In the genomic region with DNA sequence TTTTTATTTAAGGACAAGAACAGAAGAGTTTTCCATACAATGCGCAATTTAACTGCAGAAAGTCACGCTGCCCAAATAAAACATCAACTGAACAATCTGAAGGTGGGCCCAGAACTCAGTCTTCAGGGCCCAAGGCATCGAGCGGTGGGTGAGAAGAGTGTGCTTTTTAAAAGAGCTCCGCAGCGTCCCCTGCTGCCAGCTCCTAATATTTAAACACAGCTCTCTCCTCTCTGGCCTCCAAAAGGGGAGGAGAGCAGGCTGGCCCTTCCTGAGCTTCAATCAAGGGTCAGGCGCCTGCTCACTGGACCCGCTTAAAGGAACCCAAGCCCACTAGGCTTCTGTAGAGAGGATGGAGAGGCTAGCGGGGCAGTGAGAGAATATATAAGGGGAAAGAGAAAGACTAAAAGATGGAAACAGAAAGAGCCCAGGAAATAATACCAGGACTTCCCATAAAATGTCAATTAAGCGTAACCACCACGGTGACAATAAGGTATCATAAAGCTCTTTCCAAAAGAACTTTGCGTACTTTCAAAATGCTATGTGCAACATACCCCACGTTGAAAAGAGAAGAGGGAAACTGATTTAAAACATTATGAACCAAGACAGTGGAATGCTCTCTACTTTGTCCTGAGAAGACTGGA, we compare ENCODE assay signal across 8 cellular contexts. TPM values are rescaled to one million over a fixed set of nuclear protein-coding genes. Genes with fewer than 3 reads are reported as not detected.
DNase-seq lines count a peak whose midpoint lies in the region; ATAC-seq and TF ChIP-seq lines count a peak whose summit lies in the region.

No MANE protein-coding gene starts in this region.

- H3K27ac ChIP-seq in IMR-90 (ENCODE audit: insufficient read depth, low read length) (no peak overlapping the region), tibial nerve (peak overlapping the region; percentile 83 to 98 (median 95))

- peak overlapping the region; percentile 26 for H3K27ac Mint-ChIP-seq in Calu3 (ENCODE audit: unreplicated experiment)
- peak overlapping the region; percentile 68 for H3K27ac Mint-ChIP-seq in activated naive CD4-positive, alpha-beta T cell treated with anti-CD3 and anti-CD28 coated beads for 36 hours

- H3K56ac ChIP-seq in IMR-90 (ENCODE audit: extremely low read depth, insufficient read depth, low read length), result no peak overlapping the region

- 67% methylated on average over 3 of the region's 13 CpGs; no CpG with 5 or more reads in 1 of the 2 experiments for WGBS in IMR-90 (ENCODE audit: extremely low coverage in 2 of 2, insufficient read length in 1 of 2), 2 experiments
- WGBS in tibial nerve, 2 donors, result 19 to 21% methylated on average over 13 of the region's 13 CpGs

- no peak overlapping the region for H2BK15ac ChIP-seq in IMR-90 (ENCODE audit: low read depth, low read length)

- peaks cover 21% of the 10 kb centered on the region for H4K20me1 ChIP-seq in IMR-90 (ENCODE audit: insufficient read depth, low read length)

- H3K4me1 Mint-ChIP-seq in Calu3 (ENCODE audit: low read depth, unreplicated experiment), result peaks cover 29% of the 10 kb centered on the region
- H3K4me1 Mint-ChIP-seq in activated naive CD4-positive, alpha-beta T cell treated with anti-CD3 and anti-CD28 coated beads for 36 hours (ENCODE audit: low read depth), result peaks cover 68% of the 10 kb centered on the region

- peaks cover 18% of the 10 kb centered on the region for H3K4me1 ChIP-seq in IMR-90 (ENCODE audit: control insufficient read depth, insufficient read depth, low read length)
- peaks cover 7 to 72% (median 66%) of the 10 kb centered on the region in 4 donors for H3K4me1 ChIP-seq in tibial nerve

- no peaks in the 10 kb centered on the region; the same call in 1 of the 2 replicates for H3K9me1 ChIP-seq in IMR-90 (ENCODE audit: insufficient read depth, low read length)

- TF ChIP-seq POLR2A in IMR-90 (IDR thresholded peaks at IDR 0.05; ENCODE audit: low read depth, low read length), result no peak
- TF ChIP-seq POLR2A in tibial nerve (IDR thresholded peaks at IDR 0.05), result peak; percentile 74 to 75

- no peak overlapping the region for H3K4ac ChIP-seq in IMR-90 (ENCODE audit: low read depth, low read length)

- H3K14ac ChIP-seq in IMR-90 (replicated peaks; ENCODE audit: low read depth, low read length), result no peak overlapping the region

- no peak overlapping the region for H2AK5ac ChIP-seq in IMR-90 (ENCODE audit: low read depth, low read length)

- H3K4me3 ChIP-seq in IMR-90 (ENCODE audit: insufficient read depth, low read depth, low read length) (no peak overlapping the region), tibial nerve (peak overlapping the region in 3 of 4 donors; percentile 83 to 87 (median 84))

- no peaks in the 10 kb centered on the region for H3K36me3 ChIP-seq in IMR-90 (ENCODE audit: control insufficient read depth, insufficient read depth, low read length)
- no peaks in the 10 kb centered on the region for H3K36me3 ChIP-seq in tibial nerve

- peaks cover 15% of the 10 kb centered on the region for H3K36me3 Mint-ChIP-seq in Calu3 (ENCODE audit: insufficient read depth, unreplicated experiment)
- peaks cover 1% of the 10 kb centered on the region for H3K36me3 Mint-ChIP-seq in activated naive CD4-positive, alpha-beta T cell treated with anti-CD3 and anti-CD28 coated beads for 36 hours (ENCODE audit: low read depth)

- peak overlapping the region; percentile 51 for H3K4me3 Mint-ChIP-seq in Calu3 (ENCODE audit: low read depth, unreplicated experiment)
- peak overlapping the region; percentile 52 for H3K4me3 Mint-ChIP-seq in activated naive CD4-positive, alpha-beta T cell treated with anti-CD3 and anti-CD28 coated beads for 36 hours

- H3K9me3 ChIP-seq in IMR-90 (ENCODE audit: control insufficient read depth, insufficient read depth, low read length) (no peaks in the 10 kb centered on the region), tibial nerve (no peaks in the 10 kb centered on the region)

- H2AK9ac ChIP-seq in IMR-90 (replicated peaks; ENCODE audit: low read depth, low read length, poor library complexity), result no peak overlapping the region

- no peak overlapping the region for H4K5ac ChIP-seq in IMR-90 (ENCODE audit: low read depth, low read length)

- H2BK5ac ChIP-seq in IMR-90 (ENCODE audit: low read depth, low read length, poor library complexity, severe bottlenecking), result no peak overlapping the region

- intact Hi-C loops in Calu3 (cut with micrococcal nuclease; ENCODE audit: unreplicated experiment) (loop anchor here (1.0 to 10.0 kb wide), 4 partner anchors 34 to 211 kb away; no protein-coding TSS in a partner anchor), IMR-90 (cut with micrococcal nuclease) (loop anchor here (1.0 to 5.0 kb wide), 7 partner anchors 39 to 749 kb away; partner anchors contain the start of gene OAT)
- intact Hi-C loops in activated naive CD4-positive, alpha-beta T cell treated with anti-CD3 and anti-CD28 coated beads for 36 hours (cut with micrococcal nuclease), result loop anchor here (1.0 to 5.0 kb wide), 14 partner anchors 8 to 744 kb away; partner anchors contain the start of gene LHPP

- no peaks in the 10 kb centered on the region for H3K9me3 Mint-ChIP-seq in Calu3 (ENCODE audit: low read depth, unreplicated experiment)
- H3K9me3 Mint-ChIP-seq in activated naive CD4-positive, alpha-beta T cell treated with anti-CD3 and anti-CD28 coated beads for 36 hours, result no peaks in the 10 kb centered on the region

- in situ Hi-C loops in IMR-90 (cut with MboI; ENCODE audit: low sequenced_read_pairs), result loop anchor here (5.0 kb wide), 1 partner anchor 204 kb away; no protein-coding TSS in a partner anchor

- TF ChIP-seq EP300 in tibial nerve (IDR thresholded peaks at IDR 0.05), result peak; percentile 17 to 87

- ATAC-seq in GM21360 (IDR thresholded peaks at IDR 0.05; ENCODE audit: unreplicated experiment) (peak; percentile 40), IMR-90 (ENCODE audit: low read depth) (peak; percentile 28)

- BruUV-seq in Calu3 (replicated peaks; lab: Mats Ljungman, UMichigan), result no TSS peak
- no TSS peak for BruUV-seq in IMR-90 (replicated peaks; lab: Mats Ljungman, UMichigan)

- no peak overlapping the region for H3K4me2 ChIP-seq in IMR-90 (ENCODE audit: low read depth, low read length)

- no peaks in the 10 kb centered on the region for H3K27me3 Mint-ChIP-seq in Calu3 (ENCODE audit: unreplicated experiment)
- peaks cover 2% of the 10 kb centered on the region for H3K27me3 Mint-ChIP-seq in activated naive CD4-positive, alpha-beta T cell treated with anti-CD3 and anti-CD28 coated beads for 36 hours (ENCODE audit: low read depth)

- no peak overlapping the region for H3K9ac ChIP-seq in IMR-90 (ENCODE audit: low read depth, low read length)

- no peak overlapping the region for H2BK20ac ChIP-seq in IMR-90 (ENCODE audit: low read depth, low read length)

- peaks cover 3 to 44% of the 10 kb centered on the region in 2 experiments for H3K79me1 ChIP-seq in IMR-90 (ENCODE audit: low read depth in 1 of 2, low read length in 2 of 2)

- TF ChIP-seq CTCF in Calu3 (IDR thresholded peaks at IDR 0.05; ENCODE audit: unreplicated experiment), result peak; percentile 73
- peak; percentile 82 for TF ChIP-seq CTCF in IMR-90 (conservative IDR thresholded peaks at IDR 0.05; ENCODE audit: low read depth, low read length)
- TF ChIP-seq CTCF in tibial nerve (IDR thresholded peaks at IDR 0.05), result peak; percentile 81 to 96 (median 91)

- POLR2A ChIA-PET in IMR-90 (lab: Charles Lee; ENCODE audit: unreplicated experiment), result no interaction called here

- H2AFZ ChIP-seq in IMR-90 (replicated peaks; ENCODE audit: low read length, poor library complexity), result no peak overlapping the region

- no peak overlapping the region for H2BK120ac ChIP-seq in IMR-90 (ENCODE audit: low read depth, low read length)

- H3K27me3 ChIP-seq in IMR-90 (ENCODE audit: control insufficient read depth, insufficient read depth, low read length) (no peaks in the 10 kb centered on the region), tibial nerve (no peaks in the 10 kb centered on the region)

- no peak overlapping the region for H4K8ac ChIP-seq in IMR-90 (ENCODE audit: low read depth in 2 of 2, low read length in 2 of 2)

- DNase-seq in Calu3 (peak; percentile 70), IMR-90 (peak; percentile 64), SHP77 (lab: John Stamatoyannopoulos, UW) (peak; percentile 71 to 74), foreskin melanocyte (peak; percentile 85), occipital lobe (lab: John Stamatoyannopoulos, UW) (peak; percentile 80), tibial nerve (ENCODE audit: low spot score in 2 of 2) (peak; percentile 80 to 92)
- peak; percentile 84 for DNase-seq in activated naive CD4-positive, alpha-beta T cell treated with anti-CD3 and anti-CD28 coated beads for 36 hours

- CTCF ChIA-PET in Calu3 (lab: Charles Lee) (interaction anchor here (0.6 to 1.9 kb wide), 13 partner anchors 23 to 314 kb away, joined by 3 to 15 read pairs (median 4); partner anchors contain the start of gene EEF1AKMT2), IMR-90 (lab: Yijun Ruan, JAX) (interaction anchor here (0.6 to 2.4 kb wide), 12 partner anchors 18 to 211 kb away, joined by 3 to 12 read pairs (median 4); no protein-coding TSS in a partner anchor)
- CTCF ChIA-PET in activated naive CD4-positive, alpha-beta T cell treated with anti-CD3 and anti-CD28 coated beads for 36 hours (lab: Charles Lee), result interaction anchor here (0.6 to 5.2 kb wide), 44 partner anchors 8 to 247 kb away, joined by 3 to 138 read pairs (median 6); partner anchors contain the start of gene ABRAXAS2

- no peak overlapping the region for H4K91ac ChIP-seq in IMR-90 (ENCODE audit: insufficient read depth, low read depth, low read length)

- H3K18ac ChIP-seq in IMR-90 (ENCODE audit: low read depth, low read length), result no peak overlapping the region

- dilution Hi-C loops in IMR-90 (cut with HindIII; ENCODE audit: low sequenced_read_pairs, unreplicated experiment), result no loop called here

- peak; percentile 76 for TF ChIP-seq RAD21 in IMR-90 (IDR thresholded peaks at IDR 0.05; ENCODE audit: low read length)

- no peak overlapping the region for H3K23ac ChIP-seq in IMR-90 (ENCODE audit: low read depth, low read length)

TF ChIP-seq in IMR-90, 13 proteins besides CTCF, POLR2A, EP300 and RAD21 (continues in another document):
- no peak for TF ChIP-seq CEBPB (IDR thresholded peaks at IDR 0.05; ENCODE audit: low read depth, low read length)

RNA-seq across cellular contexts. Expression of gene FAM53B, which starts 2.8 kb away (rescaled TPM):
- total RNA-seq in Calu3 (2022), result 11.2 and 12.5 TPM in 2 replicates
- total RNA-seq in IMR-90 (2012; rRNA removed), result 5.3 and 5.7 TPM in 2 replicates
- 3.8 and 5.0 TPM in 2 replicates for polyA plus RNA-seq in IMR-90 (2012; rRNA removed)
- 2.5 and 4.1 TPM in 2 replicates for polyA plus RNA-seq in IMR-90 (2012; cell fraction: cytosol; rRNA removed)
- polyA plus RNA-seq in IMR-90 (2012; cell fraction: nucleus; rRNA removed; ENCODE audit: low replicate concordance), result 7.0 and 12.4 TPM in 2 replicates
- 10 to 100 TPM; 11.8 to 11.9 TPM for total RNA-seq in activated naive CD4-positive, alpha-beta T cell treated with anti-CD3 and anti-CD28 coated beads for 36 hours
- 35.1 TPM for total RNA-seq in occipital lobe
- 10 to 100 TPM; 60.8 to 84.8 (median 78.8) TPM for total RNA-seq in tibial nerve

RNA-seq across cellular contexts. Expression of gene EEF1AKMT2, which starts 50.3 kb away (rescaled TPM):
- total RNA-seq in Calu3 (2022) (13.0 and 13.2 TPM in 2 replicates), IMR-90 (2012; rRNA removed) (9.7 and 22.8 TPM in 2 replicates), occipital lobe (53.8 TPM), tibial nerve (10 to 100 TPM; 10.0 to 18.4 (median 13.2) TPM)
- 9.5 and 12.7 TPM in 2 replicates for polyA plus RNA-seq in IMR-90 (2012; rRNA removed)
- 3.4 and 3.9 TPM in 2 replicates for polyA plus RNA-seq in IMR-90 (2012; cell fraction: cytosol; rRNA removed)
- polyA plus RNA-seq in IMR-90 (2012; cell fraction: nucleus; rRNA removed; ENCODE audit: low replicate concordance), result 1.3 and 13.1 TPM in 2 replicates
- 10 to 100 TPM; 22.5 to 25.5 TPM for total RNA-seq in activated naive CD4-positive, alpha-beta T cell treated with anti-CD3 and anti-CD28 coated beads for 36 hours
